11 cellular contexts compared by ENCODE assay signal in the genomic region with DNA sequence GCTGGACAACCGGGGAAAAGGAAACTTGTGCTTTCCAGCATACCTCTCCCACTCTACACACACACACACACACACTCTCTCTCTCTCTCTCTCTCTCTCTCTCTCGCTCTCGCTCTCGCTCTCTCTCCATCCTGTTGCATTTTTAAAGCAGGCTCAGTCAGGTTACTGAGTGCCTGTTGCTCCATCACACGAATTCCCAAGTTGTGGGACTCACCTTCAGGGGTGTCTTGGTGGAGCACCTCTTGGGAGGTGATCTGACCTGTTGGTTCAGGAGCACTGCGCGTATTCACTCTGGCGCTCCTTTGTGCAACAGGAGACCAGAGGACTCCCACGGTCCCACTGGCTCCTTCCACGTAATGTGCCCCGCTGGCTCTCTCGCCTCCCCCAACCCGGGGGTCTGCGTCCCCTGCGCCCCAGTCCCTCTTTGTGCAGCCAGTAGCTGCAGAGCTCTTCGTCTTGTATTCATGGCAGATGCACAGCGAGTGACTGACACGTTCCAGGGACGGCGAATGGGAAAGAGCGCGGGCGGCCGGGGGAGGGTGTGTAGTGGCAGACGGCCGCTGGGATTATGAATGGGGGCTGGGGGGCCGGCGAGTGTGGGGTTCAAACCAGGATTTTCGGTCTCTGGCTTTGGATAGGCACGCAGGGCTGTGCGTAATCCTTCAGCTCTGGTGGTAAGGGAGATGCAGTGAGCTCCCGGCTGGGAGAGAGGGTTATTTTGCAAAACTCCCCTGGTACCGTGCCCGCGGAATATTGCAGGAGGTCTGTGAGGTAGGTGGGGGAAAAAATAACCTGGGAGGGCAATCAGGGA. TPM values are rescaled to one million over a fixed set of nuclear protein-coding genes. Genes with fewer than 3 reads are reported as not detected.
DNase-seq lines count a peak whose midpoint lies in the region; ATAC-seq, FAIRE-seq and TF ChIP-seq lines count a peak whose summit lies in the region.
"Had no signal": no experiment of that assay in that cellular context is flagged by ENCODE, and none has a peak within 500 bp of the region (broad histone marks: within the 10 kb centered on the region; RNA-seq: fewer than 3 reads in every experiment).

No MANE protein-coding gene starts in this region.

- POLR2A ChIA-PET in CD8-positive, alpha-beta T cell (lab: Charles Lee) = no interaction called here

- H3K9me3 ChIP-seq in kidney (ENCODE audit: control insufficient read depth in 1 of 2, low read length in 2 of 2) (peaks cover 3 to 5% of the 10 kb centered on the region in 2 donors), testis (no peaks in the 10 kb centered on the region)
- H3K9me3 ChIP-seq in CD8-positive, alpha-beta T cell (ENCODE audit: low read length) = no peaks in the 10 kb centered on the region

- H3K27ac ChIP-seq in kidney (ENCODE audit: low read depth in 2 of 2, low read length in 2 of 2) = no peak overlapping the region
- H3K27ac ChIP-seq in testis = no peak overlapping the region
- H3K27ac ChIP-seq in CD8-positive, alpha-beta T cell (ENCODE audit: low read depth, low read length) = no peak overlapping the region
- H3K27ac ChIP-seq: BLaER1 treated with 17β-estradiol and CSF1 and Interleukin-3, amounts not matched to agents 10 nM and 100 nM had no signal

- H3K36me3 ChIP-seq in kidney (ENCODE audit: control insufficient read depth in 1 of 2, insufficient read depth in 2 of 2, low read length in 2 of 2) (no peaks in the 10 kb centered on the region), testis (ENCODE audit: low read depth, missing control alignments) (no peaks in the 10 kb centered on the region)
- H3K36me3 ChIP-seq in CD8-positive, alpha-beta T cell (ENCODE audit: insufficient read depth, low read length) = no peaks in the 10 kb centered on the region
- H3K36me3 ChIP-seq: BLaER1 treated with 17β-estradiol and CSF1 and Interleukin-3, amounts not matched to agents 10 nM and 100 nM had no signal

- peaks cover 25% of the 10 kb centered on the region for H3K27me3 Mint-ChIP-seq in CD8-positive, alpha-beta T cell (ENCODE audit: low read depth)

- peak; percentile 53 to 65 for DNase-seq in SHP77 (lab: John Stamatoyannopoulos, UW)
- no peak for DNase-seq in SHP77 treated with DMSO at 0.1 percent for 48 hours (lab: John Stamatoyannopoulos, UW)
- peak; percentile 25 for DNase-seq in cerebellar cortex (ENCODE audit: low spot score)
- DNase-seq in kidney = peak; percentile 50
- DNase-seq in testis = peak; percentile 17
- DNase-seq in COLO829 (ENCODE audit: low spot score) = no peak
- DNase-seq in CD8-positive, alpha-beta T cell = no peak
- no peak for DNase-seq in putamen (ENCODE audit: low spot score)
- DNase-seq: activated CD4-positive, alpha-beta T cell treated with anti-CD3 and anti-CD28 coated beads for 1 hour; stimulated activated CD4-positive, alpha-beta T cell treated with anti-CD3 and anti-CD28 coated beads, Interleukin-2, amount 100 ng/mL, for 48 hours had no signal

- no peak overlapping the region for H3K9ac ChIP-seq in kidney (ENCODE audit: low read length in 2 of 2)
- H3K9ac ChIP-seq: BLaER1 treated with 17β-estradiol and CSF1 and Interleukin-3, amounts not matched to agents 10 nM and 100 nM had no signal

- WGBS in testis, 2 donors = 2 to 3% methylated on average over 30 to 35 of the region's 35 CpGs

- H3K4me1 Mint-ChIP-seq in CD8-positive, alpha-beta T cell (ENCODE audit: low read depth) = no peaks in the 10 kb centered on the region

- no peak for ATAC-seq in CD8-positive, alpha-beta T cell

- H3K4me1 ChIP-seq in kidney (ENCODE audit: control insufficient read depth in 1 of 2, insufficient read depth in 1 of 2, low read depth in 1 of 2, low read length in 2 of 2) (no peaks in the 10 kb centered on the region), testis (no peaks in the 10 kb centered on the region)
- H3K4me1 ChIP-seq in CD8-positive, alpha-beta T cell (ENCODE audit: insufficient read depth, low read length) = no peaks in the 10 kb centered on the region

- no peak for FAIRE-seq in kidney (lab: Jason Lieb, UNC)

- H3K4me3 ChIP-seq in kidney (ENCODE audit: low read length in 2 of 2) (no peak overlapping the region), testis (peak overlapping the region; percentile 39 to 54)
- no peak overlapping the region for H3K4me3 ChIP-seq in CD8-positive, alpha-beta T cell (ENCODE audit: low read depth, low read length)
- H3K4me3 ChIP-seq: BLaER1 treated with 17β-estradiol and CSF1 and Interleukin-3, amounts not matched to agents 10 nM and 100 nM had no signal

- CTCF ChIA-PET in CD8-positive, alpha-beta T cell (lab: Charles Lee) = no interaction called here

- no peaks in the 10 kb centered on the region for H3K27me3 ChIP-seq in testis
- no peaks in the 10 kb centered on the region for H3K27me3 ChIP-seq in CD8-positive, alpha-beta T cell (ENCODE audit: insufficient read depth, low read length)
- H3K27me3 ChIP-seq: BLaER1 treated with 17β-estradiol and CSF1 and Interleukin-3, amounts not matched to agents 10 nM and 100 nM had no signal

- no peaks in the 10 kb centered on the region for H3K36me3 Mint-ChIP-seq in CD8-positive, alpha-beta T cell

- intact Hi-C loops in kidney (cut with DNase I) = no loop called here
- intact Hi-C loops in testis (cut with DNase I; ENCODE audit: low total_unique reads) = no loop called here
- intact Hi-C loops in CD8-positive, alpha-beta T cell (cut with DNase I, micrococcal nuclease) = no loop called here

- H3K4me3 Mint-ChIP-seq in CD8-positive, alpha-beta T cell = no peak overlapping the region

- no peak for TF ChIP-seq CTCF in kidney (IDR thresholded peaks at IDR 0.05; ENCODE audit: borderline replicate concordance, extremely low read depth, insufficient read depth)
- TF ChIP-seq CTCF in testis (IDR thresholded peaks at IDR 0.05) = no peak
- no peak for TF ChIP-seq CTCF in CD8-positive, alpha-beta T cell (IDR thresholded peaks at IDR 0.05)

- TF ChIP-seq POLR2A in testis (IDR thresholded peaks at IDR 0.05) = no peak

- peaks cover 6% of the 10 kb centered on the region for H3K9me3 Mint-ChIP-seq in CD8-positive, alpha-beta T cell

- no peak overlapping the region for H3K27ac Mint-ChIP-seq in CD8-positive, alpha-beta T cell

RNA-seq across cellular contexts. Expression of gene PDE4B, which starts 0.6 kb away (rescaled TPM):
- total RNA-seq in kidney = 8.7 TPM
- 2.0 TPM for polyA plus RNA-seq in kidney (ENCODE audit: insufficient read depth, low read depth, low replicate concordance)
- total RNA-seq in testis = 10 to 100 TPM; 12.4 to 16.1 TPM
- polyA plus RNA-seq in testis (ENCODE audit: insufficient read depth, low read depth, low replicate concordance) = 11.5 TPM
- total RNA-seq in CD8-positive, alpha-beta T cell = 100 to 1,000 TPM; 210 to 224 TPM

Comparison
In these comparisons a context has a peak if more than half of its experiments do, and no peak if none do; other contexts are left out.
1. DNase-seq: peak in SHP77 (2 of 2), cerebellar cortex (single experiment), kidney (single experiment) and testis (single experiment); none in SHP77 treated with DMSO at 0.1 percent for 48 hours (single experiment), COLO829 (single experiment), CD8-positive, alpha-beta T cell (0 of 7) and putamen (single experiment).
2. H3K4me3 ChIP-seq: peak in testis (2 of 2); none in kidney (0 of 2) and CD8-positive, alpha-beta T cell (single experiment).
3. RNA of gene PDE4B, which starts 0.6 kb away (total RNA-seq): 210 to 224 TPM in CD8-positive, alpha-beta T cell; 12.4 to 16.1 TPM in testis and 8.7 TPM in kidney (single experiment); every median in the first group is over 10 times any median in the second.